ENCODE assay signal across 8 cellular contexts in the genomic region with DNA sequence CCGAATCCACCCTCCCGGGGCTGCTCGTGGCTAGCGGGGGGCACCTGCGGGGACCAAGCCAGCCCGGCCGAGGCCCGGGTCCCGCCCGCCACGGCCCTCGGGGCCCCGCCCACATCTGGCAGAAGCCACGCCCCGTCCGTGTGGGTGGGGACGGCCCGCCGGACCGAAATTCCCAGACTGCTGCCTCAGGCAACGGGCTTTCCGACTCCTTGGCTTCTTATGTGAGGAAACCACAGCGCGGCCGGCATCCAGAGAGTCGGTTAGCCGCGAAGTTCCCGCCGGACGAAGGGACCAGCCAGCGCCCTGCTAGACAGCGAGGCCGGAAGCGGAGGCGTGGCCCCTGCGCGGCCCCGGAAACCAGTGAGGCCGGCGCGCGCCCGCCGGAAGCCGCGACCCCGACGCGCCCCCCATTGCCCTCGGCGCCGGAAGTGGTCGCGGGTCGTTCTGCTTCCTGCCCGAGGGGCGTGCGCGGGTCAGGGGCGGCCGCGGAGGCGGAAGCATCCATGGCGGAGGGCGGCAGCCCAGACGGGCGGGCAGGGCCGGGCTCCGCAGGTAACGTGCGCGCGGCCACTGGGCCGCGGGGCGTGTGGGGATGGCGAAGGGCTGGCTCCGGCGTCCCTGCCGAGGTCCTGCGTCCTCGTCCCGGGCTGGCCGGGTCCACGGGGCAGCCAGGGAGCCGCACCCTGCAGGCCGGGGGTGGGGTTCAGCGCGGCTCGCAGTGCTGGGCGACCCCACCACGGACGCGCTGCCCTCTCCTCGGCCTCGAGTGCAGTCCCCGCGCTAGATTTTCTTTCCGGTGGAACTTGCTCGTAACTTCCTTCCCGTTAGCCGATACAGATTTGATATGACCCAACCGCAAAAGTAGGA. TPM values are rescaled to one million over a fixed set of nuclear protein-coding genes. Genes with fewer than 3 reads are reported as not detected.
DNase-seq lines count a peak whose midpoint lies in the region; ATAC-seq and TF ChIP-seq lines count a peak whose summit lies in the region.

A gene with protein sequence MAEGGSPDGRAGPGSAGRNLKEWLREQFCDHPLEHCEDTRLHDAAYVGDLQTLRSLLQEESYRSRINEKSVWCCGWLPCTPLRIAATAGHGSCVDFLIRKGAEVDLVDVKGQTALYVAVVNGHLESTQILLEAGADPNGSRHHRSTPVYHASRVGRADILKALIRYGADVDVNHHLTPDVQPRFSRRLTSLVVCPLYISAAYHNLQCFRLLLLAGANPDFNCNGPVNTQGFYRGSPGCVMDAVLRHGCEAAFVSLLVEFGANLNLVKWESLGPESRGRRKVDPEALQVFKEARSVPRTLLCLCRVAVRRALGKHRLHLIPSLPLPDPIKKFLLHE (plus strand): TSS at position 360 of the 867 bp plus-strand sequence. CDS start 144 bp downstream, at position 504.

- H3K4me3 ChIP-seq in AG04450 (ENCODE audit: low read depth, low read length), result peak within 1 kb of the TSS; percentile 95

- no peaks in the 10 kb centered on the region for H3K27me3 Mint-ChIP-seq in activated CD4-positive, alpha-beta T cell treated with anti-CD3 and anti-CD28 coated beads for 36 hours

- H3K27ac ChIP-seq in AG04450 (ENCODE audit: low read depth, low read length) (peak within 1 kb of the TSS; percentile 97), cingulate gyrus (ENCODE audit: low read depth, low read length) (peak within 1 kb of the TSS; percentile 87)

- CTCF ChIA-PET in AG04450 (lab: Charles Lee), result interaction anchor here (0.8 kb wide), 1 partner anchor 59 kb away, joined by 3 read pairs; no protein-coding TSS in a partner anchor
- CTCF ChIA-PET in activated CD4-positive, alpha-beta T cell treated with anti-CD3 and anti-CD28 coated beads for 36 hours (lab: Charles Lee), result interaction anchor here (1.4 kb wide), 1 partner anchor 87 kb away, joined by 5 read pairs; no protein-coding TSS in a partner anchor

- POLR2A ChIA-PET in AG04450 (lab: Yijun Ruan, JAX), result no interaction called here
- POLR2A ChIA-PET in activated CD4-positive, alpha-beta T cell treated with anti-CD3 and anti-CD28 coated beads for 36 hours (lab: Charles Lee), result interaction anchor here (0.8 kb wide), 1 partner anchor 13 kb away, joined by 3 read pairs; no protein-coding TSS in a partner anchor

- peak within 1 kb of the TSS; percentile 96 for H3K27ac Mint-ChIP-seq in activated CD4-positive, alpha-beta T cell treated with anti-CD3 and anti-CD28 coated beads for 36 hours

- H3K4me3 Mint-ChIP-seq in activated CD4-positive, alpha-beta T cell treated with anti-CD3 and anti-CD28 coated beads for 36 hours, result peak within 1 kb of the TSS; percentile 91

- H3K9me3 ChIP-seq in AG04450 (ENCODE audit: control insufficient read depth, insufficient read depth, low read length), result peaks cover 5% of the 10 kb centered on the region

- peak; percentile 39 for DNase-seq in AG04450 (ENCODE audit: low read depth, low spot score)
- peak; percentile 88 for DNase-seq in NCI-H345 (lab: John Stamatoyannopoulos, UW)
- DNase-seq in activated CD4-positive, alpha-beta T cell treated with anti-CD3 and anti-CD28 coated beads for 36 hours, result peak; percentile 84
- peak; percentile 95 for DNase-seq in left kidney (ENCODE audit: low read depth, low spot score)
- peak; percentile 58 for DNase-seq in stimulated activated CD4-positive, alpha-beta T cell treated with anti-CD3 and anti-CD28 coated beads, Interleukin-2, amount 100 ng/mL, for 4 hours (ENCODE audit: low read depth)

- H3K36me3 Mint-ChIP-seq in activated CD4-positive, alpha-beta T cell treated with anti-CD3 and anti-CD28 coated beads for 36 hours (ENCODE audit: low read depth), result peaks cover 26% of the 10 kb centered on the region

- intact Hi-C loops in activated CD4-positive, alpha-beta T cell treated with anti-CD3 and anti-CD28 coated beads for 36 hours (cut with DNase I, micrococcal nuclease), result loop anchor here (1.0 to 5.0 kb wide), 11 partner anchors 12 to 1600 kb away; partner anchors contain the start of genes PER2 (in 2 of the 2), TRAF3IP1 (in 2 of the 2), ILKAP (in 1 of the 2) and NDUFA10 (in 1 of the 2)

- peaks cover 8% of the 10 kb centered on the region for H3K9me3 Mint-ChIP-seq in activated CD4-positive, alpha-beta T cell treated with anti-CD3 and anti-CD28 coated beads for 36 hours (ENCODE audit: low read depth)

- TF ChIP-seq CTCF in AG04450 (IDR thresholded peaks at IDR 0.05; ENCODE audit: low read depth, low read length), result no peak

- no peaks in the 10 kb centered on the region for H3K27me3 ChIP-seq in AG04450 (ENCODE audit: control insufficient read depth, insufficient read depth, low read length)

- ATAC-seq in GM18858 (IDR thresholded peaks at IDR 0.05; ENCODE audit: unreplicated experiment) (peak; percentile 65), HG03066 (IDR thresholded peaks at IDR 0.05; ENCODE audit: low read depth, unreplicated experiment) (peak; percentile 84)
- peak; percentile 81 for ATAC-seq in activated CD4-positive, alpha-beta T cell treated with anti-CD3 and anti-CD28 coated beads for 36 hours

- peaks cover 35% of the 10 kb centered on the region for H3K4me1 Mint-ChIP-seq in activated CD4-positive, alpha-beta T cell treated with anti-CD3 and anti-CD28 coated beads for 36 hours

RNA-seq across cellular contexts. Expression of the gene that starts here (rescaled TPM):
- 29.8 and 30.5 TPM in 2 replicates for polyA plus RNA-seq in AG04450 (2011; rRNA removed)
- 25.0 and 35.0 TPM in 2 replicates for polyA minus RNA-seq in AG04450 (2011; rRNA and poly(A)+ RNA removed)
- 10 to 100 TPM; 31.7 to 33.4 TPM for total RNA-seq in activated CD4-positive, alpha-beta T cell treated with anti-CD3 and anti-CD28 coated beads for 36 hours

Comparison
In these comparisons a context has a peak if more than half of its experiments do, and no peak if none do; other contexts are left out.
1. Peak in every context shown above with its lines: DNase-seq, ATAC-seq, H3K4me3 ChIP-seq and H3K27ac ChIP-seq.
2. DNase-seq: peak in every context shown above with its lines; median percentile 95 in left kidney; 88 in NCI-H345; 84 in activated CD4-positive, alpha-beta T cell treated with anti-CD3 and anti-CD28 coated beads for 36 hours; 58 in stimulated activated CD4-positive, alpha-beta T cell treated with anti-CD3 and anti-CD28 coated beads, Interleukin-2, amount 100 ng/mL, for 4 hours; 39 in AG04450.